Comparison of ENCODE assay signal across 8 cellular contexts in genomic region chr17:4004517-4005295, GRCh38. TPM values are rescaled to one million over a fixed set of nuclear protein-coding genes. Genes with fewer than 3 reads are reported as not detected.
DNase-seq lines count a peak whose midpoint lies in the region; TF ChIP-seq lines count a peak whose summit lies in the region.

No MANE protein-coding gene starts in this region.

- no peak overlapping the region for H4K8ac ChIP-seq in mesendoderm (ENCODE audit: low read depth, low read length)

- H3K9ac ChIP-seq in colonic mucosa (ENCODE audit: low read depth in 2 of 2, low read length in 2 of 2) (peak overlapping the region in 1 of 2 donors; percentile 72), mesendoderm (ENCODE audit: low read length) (no peak overlapping the region)

- H3K4me2 ChIP-seq in mesendoderm (ENCODE audit: low read length) = no peak overlapping the region

- no peak overlapping the region for H2AK5ac ChIP-seq in mesendoderm (ENCODE audit: low read length)

- no TSS peak for BruUV-seq in Calu3 (replicated peaks; lab: Mats Ljungman, UMichigan)

- H3K9me3 ChIP-seq in colonic mucosa = no peaks in the 10 kb centered on the region

- no peaks in the 10 kb centered on the region for H3K27me3 Mint-ChIP-seq in Calu3 (ENCODE audit: unreplicated experiment)
- peaks cover 4% of the 10 kb centered on the region for H3K27me3 Mint-ChIP-seq in activated CD4-positive, alpha-beta T cell treated with anti-CD3 and anti-CD28 coated beads, Interleukin-2, amount 10 ng/mL, durations not matched to agents 24 days and 14 days

- no peak overlapping the region for H3K4ac ChIP-seq in mesendoderm (ENCODE audit: low read depth, low read length)

- H3K4me3 Mint-ChIP-seq in Calu3 (ENCODE audit: low read depth, unreplicated experiment) = no peak overlapping the region
- H3K4me3 Mint-ChIP-seq in activated CD4-positive, alpha-beta T cell treated with anti-CD3 and anti-CD28 coated beads, Interleukin-2, amount 10 ng/mL, durations not matched to agents 24 days and 14 days = no peak overlapping the region

- peaks cover 10% of the 10 kb centered on the region for H3K4me1 Mint-ChIP-seq in Calu3 (ENCODE audit: low read depth, unreplicated experiment)
- peaks cover 7% of the 10 kb centered on the region for H3K4me1 Mint-ChIP-seq in activated CD4-positive, alpha-beta T cell treated with anti-CD3 and anti-CD28 coated beads, Interleukin-2, amount 10 ng/mL, durations not matched to agents 24 days and 14 days

- TF ChIP-seq CTCF in Calu3 (IDR thresholded peaks at IDR 0.05; ENCODE audit: unreplicated experiment) (peak; percentile 80), colonic mucosa (IDR thresholded peaks at IDR 0.05) (peak; percentile 98)

- no peak overlapping the region for H2BK120ac ChIP-seq in mesendoderm (ENCODE audit: low read depth, low read length)

- no peak overlapping the region for H2BK15ac ChIP-seq in mesendoderm (replicated peaks; ENCODE audit: low read depth)

- H3K79me1 ChIP-seq in mesendoderm (ENCODE audit: low read length) = no peaks in the 10 kb centered on the region

- no peaks in the 10 kb centered on the region for H3K9me3 Mint-ChIP-seq in Calu3 (ENCODE audit: low read depth, unreplicated experiment)
- no peaks in the 10 kb centered on the region for H3K9me3 Mint-ChIP-seq in activated CD4-positive, alpha-beta T cell treated with anti-CD3 and anti-CD28 coated beads, Interleukin-2, amount 10 ng/mL, durations not matched to agents 24 days and 14 days

- no peak overlapping the region for H3K27ac Mint-ChIP-seq in Calu3 (ENCODE audit: unreplicated experiment)
- H3K27ac Mint-ChIP-seq in activated CD4-positive, alpha-beta T cell treated with anti-CD3 and anti-CD28 coated beads, Interleukin-2, amount 10 ng/mL, durations not matched to agents 24 days and 14 days = no peak overlapping the region

- H3K36me3 ChIP-seq in colonic mucosa = peaks cover 26% of the 10 kb centered on the region
- H3K36me3 ChIP-seq in mesendoderm (ENCODE audit: control insufficient read depth, insufficient read depth, low read length) = peaks cover 4% of the 10 kb centered on the region

- H3K4me3 ChIP-seq in colonic mucosa (no peak overlapping the region), mesendoderm (ENCODE audit: low read length) (no peak overlapping the region)

- H2BK5ac ChIP-seq in mesendoderm (ENCODE audit: low read length) = no peak overlapping the region

- no peak overlapping the region for H3K23ac ChIP-seq in mesendoderm (ENCODE audit: low read length)

- WGBS in mesendoderm (ENCODE audit: extremely low coverage, insufficient coverage, low lambda C conversion rate) = no CpG with 5 or more reads among the region's 44 CpGs

- intact Hi-C loops in Calu3 (cut with micrococcal nuclease; ENCODE audit: unreplicated experiment) (loop anchor here (2.0 kb wide), 1 partner anchor 70 kb away; no protein-coding TSS in a partner anchor), colonic mucosa (cut with DNase I) (loop anchor here (2.0 to 5.0 kb wide), 3 partner anchors 38 to 142 kb away; no protein-coding TSS in a partner anchor)
- intact Hi-C loops in activated CD4-positive, alpha-beta T cell treated with anti-CD3 and anti-CD28 coated beads, Interleukin-2, amount 10 ng/mL, durations not matched to agents 24 days and 14 days (cut with micrococcal nuclease) = loop anchor here (1.0 to 2.0 kb wide), 3 partner anchors 42 to 140 kb away; no protein-coding TSS in a partner anchor

- DNase-seq in Calu3 = peak; percentile 65
- peak; percentile 21 for DNase-seq in NCI-H1092 (lab: John Stamatoyannopoulos, UW)
- DNase-seq in activated CD4-positive, alpha-beta T cell treated with anti-CD3 and anti-CD28 coated beads, Interleukin-2, amount 10 ng/mL, durations not matched to agents 24 days and 14 days = peak; percentile 89
- peak; percentile 76 for DNase-seq in colonic mucosa
- peak; percentile 82 for DNase-seq in mesendoderm
- peak; percentile 17 to 32 for DNase-seq in stimulated activated CD8-positive, alpha-beta memory T cell treated with anti-CD3 and anti-CD28 coated beads, Interleukin-7, amount 100 ng/mL, for 48 hours (ENCODE audit: extremely low read depth in 1 of 2, low read depth in 1 of 2)
- DNase-seq in putamen (ENCODE audit: low spot score) = no peak
- no peak for DNase-seq in H4 (ENCODE audit: low spot score)

- CTCF ChIA-PET in Calu3 (lab: Charles Lee) = interaction anchor here (0.8 to 1.1 kb wide), 2 partner anchors 15 to 91 kb away, joined by 4 to 6 read pairs; no protein-coding TSS in a partner anchor

- H3K18ac ChIP-seq in mesendoderm (ENCODE audit: low read length) = no peak overlapping the region

- H3K27me3 ChIP-seq in colonic mucosa = no peaks in the 10 kb centered on the region
- H3K27me3 ChIP-seq in mesendoderm (ENCODE audit: insufficient read depth, low read length, poor library complexity) = no peaks in the 10 kb centered on the region

- H3K36me3 Mint-ChIP-seq in Calu3 (ENCODE audit: insufficient read depth, unreplicated experiment) = peaks cover 29% of the 10 kb centered on the region
- H3K36me3 Mint-ChIP-seq in activated CD4-positive, alpha-beta T cell treated with anti-CD3 and anti-CD28 coated beads, Interleukin-2, amount 10 ng/mL, durations not matched to agents 24 days and 14 days (ENCODE audit: low read depth) = peaks cover 20% of the 10 kb centered on the region

- no peak overlapping the region for H4K5ac ChIP-seq in mesendoderm (ENCODE audit: low read length)

- H3K4me1 ChIP-seq in colonic mucosa (peaks cover 4% of the 10 kb centered on the region), mesendoderm (ENCODE audit: control insufficient read depth, low read depth, low read length) (peaks cover 3% of the 10 kb centered on the region)

- H3K56ac ChIP-seq in mesendoderm (ENCODE audit: low read length) = no peak overlapping the region

- H3K79me2 ChIP-seq in mesendoderm (ENCODE audit: control insufficient read depth, insufficient read depth, low read length) = no peaks in the 10 kb centered on the region

- H3K27ac ChIP-seq in colonic mucosa (peak overlapping the region; percentile 77), mesendoderm (ENCODE audit: low read depth, low read length) (no peak overlapping the region)

RNA-seq across cellular contexts. Expression of gene ATP2A3, which starts 40.5 kb away (rescaled TPM):
- total RNA-seq in Calu3 (2022) (4.5 and 4.8 TPM in 2 replicates), colonic mucosa (100 to 1,000 TPM; 197 to 308 TPM)
- 107 and 110 TPM in 2 replicates for total RNA-seq in activated CD4-positive, alpha-beta T cell treated with anti-CD3 and anti-CD28 coated beads, Interleukin-2, amount 10 ng/mL, durations not matched to agents 24 days and 14 days
- 7.6 TPM for polyA plus RNA-seq in mesendoderm (2013, experiment 1 of 2)
- polyA plus RNA-seq in mesendoderm (2013, experiment 2 of 2) = 7.5 TPM
- total RNA-seq in H4 (2014; rRNA removed; shearing (Covaris generic)) = 0.04 TPM in 1 of 2 replicates, not detected in the other

Comparison
In these comparisons a context has a peak if more than half of its experiments do, and no peak if none do; other contexts are left out.
1. DNase-seq: peak in Calu3 (single experiment), NCI-H1092 (single experiment), activated CD4-positive, alpha-beta T cell treated with anti-CD3 and anti-CD28 coated beads, Interleukin-2, amount 10 ng/mL, durations not matched to agents 24 days and 14 days (single experiment), colonic mucosa (single experiment), mesendoderm (single experiment) and stimulated activated CD8-positive, alpha-beta memory T cell treated with anti-CD3 and anti-CD28 coated beads, Interleukin-7, amount 100 ng/mL, for 48 hours (2 of 2); none in putamen (single experiment) and H4 (single experiment).
2. RNA of gene ATP2A3, which starts 40.5 kb away (total RNA-seq): 197 to 308 TPM in colonic mucosa and 107 to 110 TPM in activated CD4-positive, alpha-beta T cell treated with anti-CD3 and anti-CD28 coated beads, Interleukin-2, amount 10 ng/mL, durations not matched to agents 24 days and 14 days; 4.5 to 4.8 TPM in Calu3 and 0.04 TPM in H4; every median in the first group is over 10 times any median in the second.